In the genomic region with DNA sequence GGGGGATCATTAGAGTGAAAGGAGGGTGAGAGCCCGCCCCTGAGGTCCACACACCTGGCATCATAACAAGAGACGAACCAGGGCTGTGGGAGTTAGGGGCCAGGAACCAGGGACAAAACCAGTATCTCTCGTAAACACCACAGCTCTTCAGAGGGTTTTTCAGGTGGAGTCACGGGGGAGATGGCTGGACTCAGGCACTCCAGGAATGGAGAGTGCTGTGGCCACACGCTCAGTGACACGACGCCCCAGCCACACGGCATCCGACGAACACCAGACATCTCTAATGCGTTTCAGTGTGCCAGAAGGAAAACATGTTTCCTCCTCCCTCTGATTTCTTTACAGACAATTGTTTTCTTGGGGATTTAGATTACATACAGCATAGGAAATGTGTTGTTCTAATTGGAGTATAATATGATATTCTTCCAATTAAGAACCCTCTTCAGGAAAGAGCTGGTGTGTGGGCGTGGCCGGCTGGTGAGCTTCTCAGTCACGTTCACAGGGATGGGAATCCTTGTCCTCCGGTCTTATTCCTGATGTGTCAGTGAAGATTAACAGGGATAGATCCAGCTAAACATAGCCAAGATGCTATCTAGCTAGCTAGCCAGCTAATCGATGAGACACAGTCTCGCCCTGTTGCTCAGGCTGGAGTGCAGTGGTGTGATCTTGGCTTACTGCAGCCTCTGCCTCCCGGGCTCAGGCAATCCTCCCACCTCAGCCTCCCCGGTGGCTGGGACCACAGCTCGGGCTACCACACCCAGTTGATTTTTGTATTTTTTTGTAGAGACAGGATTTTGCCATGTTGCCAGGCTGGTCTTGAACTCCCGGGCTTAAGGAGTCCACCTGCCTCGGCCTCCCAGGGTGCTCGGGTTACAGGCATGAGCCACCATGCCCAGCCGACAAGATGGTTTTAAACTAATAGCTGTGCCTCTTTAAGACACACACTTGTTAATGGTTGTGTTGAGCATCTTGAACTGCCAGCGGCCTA, we compare ENCODE assay signal across 2 cellular contexts.
TF ChIP-seq lines count a peak whose summit lies in the region.

No MANE protein-coding gene starts in this region.

TF ChIP-seq in H1, 55 proteins besides CTCF, POLR2A, EP300 and RAD21:
- TF ChIP-seq CBX5 (IDR thresholded peaks at IDR 0.05; ENCODE audit: low read depth, low read length), result no peak
- no peak for TF ChIP-seq TCF12 (IDR thresholded peaks at IDR 0.05; ENCODE audit: low read depth, low read length)
- no peak for TF ChIP-seq CHD1 (IDR thresholded peaks at IDR 0.05; ENCODE audit: low read depth, low read length)
- no peak for TF ChIP-seq CTBP2 (IDR thresholded peaks at IDR 0.05; ENCODE audit: borderline replicate concordance, insufficient read depth, insufficient read length, low read length)
- no peak for TF ChIP-seq NANOG (IDR thresholded peaks at IDR 0.05; ENCODE audit: insufficient read depth, low read depth, low read length, poor library complexity, severe bottlenecking)
- no peak for TF ChIP-seq JUND (IDR thresholded peaks at IDR 0.05; ENCODE audit: low read length)

TF ChIP-seq in HepG2, 621 proteins besides CTCF, POLR2A, EP300 and RAD21:
- TF ChIP-seq THYN1 (CRISPR knock-in tag; IDR thresholded peaks at IDR 0.05; ENCODE audit: borderline replicate concordance, low read depth) (no peak), E2F1 (CRISPR knock-in tag; IDR thresholded peaks at IDR 0.05) (no peak), FOXC1 (CRISPR knock-in tag; IDR thresholded peaks at IDR 0.05; ENCODE audit: borderline replicate concordance) (no peak), ZNF430 (CRISPR knock-in tag; IDR thresholded peaks at IDR 0.05) (no peak), SNRNP70 (IDR thresholded peaks at IDR 0.05; ENCODE audit: low read depth, low read length) (no peak), NONO (IDR thresholded peaks at IDR 0.05) (no peak), NONO (CRISPR knock-in tag; conservative IDR thresholded peaks at IDR 0.05) (no peak), ZUFSP (CRISPR knock-in tag; IDR thresholded peaks at IDR 0.05; ENCODE audit: borderline replicate concordance) (no peak), ZNF792 (CRISPR knock-in tag; IDR thresholded peaks at IDR 0.05) (no peak), ZNF326 (CRISPR knock-in tag; IDR thresholded peaks at IDR 0.05; ENCODE audit: borderline replicate concordance) (no peak), ZNF879 (CRISPR knock-in tag; IDR thresholded peaks at IDR 0.05) (no peak), YY1 (IDR thresholded peaks at IDR 0.05; ENCODE audit: insufficient read depth, insufficient replicate concordance, low read depth, low read length) (no peak), ZFP36L2 (CRISPR knock-in tag; IDR thresholded peaks at IDR 0.05) (no peak), ZNF749 (CRISPR knock-in tag; IDR thresholded peaks at IDR 0.05; ENCODE audit: borderline replicate concordance) (no peak), HIVEP1 (CRISPR knock-in tag; IDR thresholded peaks at IDR 0.05) (no peak), MXI1 (IDR thresholded peaks at IDR 0.05; ENCODE audit: borderline replicate concordance, low read depth, low read length) (no peak), MYPOP (CRISPR knock-in tag; IDR thresholded peaks at IDR 0.05) (no peak), FOXA1 (IDR thresholded peaks at IDR 0.05) (no peak), FOXA1 (CRISPR knock-in tag; IDR thresholded peaks at IDR 0.05) (no peak)
- TF ChIP-seq, protein P1, sequence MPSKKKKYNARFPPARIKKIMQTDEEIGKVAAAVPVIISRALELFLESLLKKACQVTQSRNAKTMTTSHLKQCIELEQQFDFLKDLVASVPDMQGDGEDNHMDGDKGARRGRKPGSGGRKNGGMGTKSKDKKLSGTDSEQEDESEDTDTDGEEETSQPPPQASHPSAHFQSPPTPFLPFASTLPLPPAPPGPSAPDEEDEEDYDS (CRISPR knock-in tag; IDR thresholded peaks at IDR 0.05), result no peak
- TF ChIP-seq, protein P2, sequence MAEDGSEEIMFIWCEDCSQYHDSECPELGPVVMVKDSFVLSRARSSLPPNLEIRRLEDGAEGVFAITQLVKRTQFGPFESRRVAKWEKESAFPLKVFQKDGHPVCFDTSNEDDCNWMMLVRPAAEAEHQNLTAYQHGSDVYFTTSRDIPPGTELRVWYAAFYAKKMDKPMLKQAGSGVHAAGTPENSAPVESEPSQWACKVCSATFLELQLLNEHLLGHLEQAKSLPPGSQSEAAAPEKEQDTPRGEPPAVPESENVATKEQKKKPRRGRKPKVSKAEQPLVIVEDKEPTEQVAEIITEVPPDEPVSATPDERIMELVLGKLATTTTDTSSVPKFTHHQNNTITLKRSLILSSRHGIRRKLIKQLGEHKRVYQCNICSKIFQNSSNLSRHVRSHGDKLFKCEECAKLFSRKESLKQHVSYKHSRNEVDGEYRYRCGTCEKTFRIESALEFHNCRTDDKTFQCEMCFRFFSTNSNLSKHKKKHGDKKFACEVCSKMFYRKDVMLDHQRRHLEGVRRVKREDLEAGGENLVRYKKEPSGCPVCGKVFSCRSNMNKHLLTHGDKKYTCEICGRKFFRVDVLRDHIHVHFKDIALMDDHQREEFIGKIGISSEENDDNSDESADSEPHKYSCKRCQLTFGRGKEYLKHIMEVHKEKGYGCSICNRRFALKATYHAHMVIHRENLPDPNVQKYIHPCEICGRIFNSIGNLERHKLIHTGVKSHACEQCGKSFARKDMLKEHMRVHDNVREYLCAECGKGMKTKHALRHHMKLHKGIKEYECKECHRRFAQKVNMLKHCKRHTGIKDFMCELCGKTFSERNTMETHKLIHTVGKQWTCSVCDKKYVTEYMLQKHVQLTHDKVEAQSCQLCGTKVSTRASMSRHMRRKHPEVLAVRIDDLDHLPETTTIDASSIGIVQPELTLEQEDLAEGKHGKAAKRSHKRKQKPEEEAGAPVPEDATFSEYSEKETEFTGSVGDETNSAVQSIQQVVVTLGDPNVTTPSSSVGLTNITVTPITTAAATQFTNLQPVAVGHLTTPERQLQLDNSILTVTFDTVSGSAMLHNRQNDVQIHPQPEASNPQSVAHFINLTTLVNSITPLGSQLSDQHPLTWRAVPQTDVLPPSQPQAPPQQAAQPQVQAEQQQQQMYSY (CRISPR knock-in tag; IDR thresholded peaks at IDR 0.05), result no peak
